1 cellular context compared by ENCODE assay signal in genomic region chr7:17099083-17099973, GRCh38.
TF ChIP-seq lines count a peak whose summit lies in the region.

No MANE protein-coding gene starts in this region.

TF ChIP-seq in liver, 16 proteins besides CTCF, POLR2A, EP300 and RAD21 (continued from another document):
- TF ChIP-seq REST (IDR thresholded peaks at IDR 0.05), result peak; percentile 84
- TF ChIP-seq, protein P1, sequence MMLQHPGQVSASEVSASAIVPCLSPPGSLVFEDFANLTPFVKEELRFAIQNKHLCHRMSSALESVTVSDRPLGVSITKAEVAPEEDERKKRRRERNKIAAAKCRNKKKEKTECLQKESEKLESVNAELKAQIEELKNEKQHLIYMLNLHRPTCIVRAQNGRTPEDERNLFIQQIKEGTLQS (IDR thresholded peaks at IDR 0.05), result peak; percentile 96
- TF ChIP-seq JUND (IDR thresholded peaks at IDR 0.05), result peak; percentile 96 to 97
- peak; percentile 84 to 86 for TF ChIP-seq RXRA (IDR thresholded peaks at IDR 0.05)
- TF ChIP-seq FOXA2 (IDR thresholded peaks at IDR 0.05), result peak; percentile 76
- TF ChIP-seq TAF1 (conservative IDR thresholded peaks at IDR 0.05), result peak; percentile 59
TF ChIP-seq in liver: peak in this region for 15.
